11 cellular contexts compared by ENCODE assay signal in genomic region chr6:2158596-2159271, GRCh38.
DNase-seq lines count a peak whose midpoint lies in the region; ATAC-seq, FAIRE-seq and TF ChIP-seq lines count a peak whose summit lies in the region.
"Had no signal": no experiment of that assay in that cellular context is flagged by ENCODE, and none has a peak within 500 bp of the region (broad histone marks: within the 10 kb centered on the region; RNA-seq: fewer than 3 reads in every experiment).

No MANE protein-coding gene starts in this region.

- H3K14ac ChIP-seq in H1 (ENCODE audit: insufficient read length) (no peak overlapping the region), neuronal stem cell (ENCODE audit: low read length) (no peak overlapping the region)

- peak; percentile 74 to 80 for TF ChIP-seq RAD21 in H1 (IDR thresholded peaks at IDR 0.05 in 1 of 2, conservative IDR thresholded peaks at IDR 0.05 in 1 of 2; ENCODE audit: low read depth in 2 of 2, low read length in 2 of 2)

- no peak overlapping the region for H3K9ac ChIP-seq in H1 (replicated peaks in 1 of 4; ENCODE audit: extremely low read depth in 1 of 4, low read depth in 3 of 4, low read length in 3 of 4)
- H3K9ac ChIP-seq in neuronal stem cell (ENCODE audit: low read depth, low read length, poor library complexity) = no peak overlapping the region
- H3K9ac ChIP-seq: BLaER1 had no signal

- intact Hi-C loops in tibial artery (cut with DNase I; ENCODE audit: low total_unique reads) = no loop called here

- H3K4me1 ChIP-seq in H1 (replicated peaks in 1 of 4; ENCODE audit: control insufficient read depth in 3 of 4, insufficient read depth in 4 of 4, low read length in 3 of 4) = peaks cover 0 to 3% (median 1%) of the 10 kb centered on the region in 4 experiments; a peak in 4 of 7 replicates
- peaks cover 0 to 6% of the 10 kb centered on the region in 2 donors for H3K4me1 ChIP-seq in neuronal stem cell (ENCODE audit: control insufficient read depth in 2 of 2, insufficient read depth in 1 of 2, low read depth in 1 of 2, low read length in 2 of 2)
- H3K4me1 ChIP-seq in tibial artery = peaks cover 0 to 34% (median 26%) of the 10 kb centered on the region in 4 donors

- H3K23ac ChIP-seq in H1 (ENCODE audit: insufficient read length) (no peak overlapping the region), neuronal stem cell (ENCODE audit: low read depth, low read length, poor library complexity) (no peak overlapping the region)

- no peak overlapping the region for H2BK120ac ChIP-seq in H1 (replicated peaks; ENCODE audit: low read depth, low read length)
- no peak overlapping the region for H2BK120ac ChIP-seq in neuronal stem cell (ENCODE audit: low read depth, low read length)

- peak; percentile 92 to 99 (median 95) for TF ChIP-seq CTCF in H1 (IDR thresholded peaks at IDR 0.05; ENCODE audit: control extremely low read depth in 1 of 3, insufficient read depth in 1 of 3, low read depth in 1 of 3, low read length in 3 of 3)
- TF ChIP-seq CTCF in tibial artery (IDR thresholded peaks at IDR 0.05) = no peak

- no peak overlapping the region for H2BK15ac ChIP-seq in H1 (ENCODE audit: low read length)
- no peak overlapping the region for H2BK15ac ChIP-seq in neuronal stem cell (ENCODE audit: low read length)

- H3K9me3 ChIP-seq in H1 (ENCODE audit: insufficient read depth in 2 of 2, low read depth in 1 of 2, low read length in 1 of 2) (no peaks in the 10 kb centered on the region), neuronal stem cell (replicated peaks in 1 of 2; ENCODE audit: control insufficient read depth in 2 of 2, insufficient read depth in 1 of 2, low read depth in 1 of 2, low read length in 2 of 2) (no peaks in the 10 kb centered on the region), tibial artery (no peaks in the 10 kb centered on the region)
- H3K9me3 ChIP-seq: BLaER1 had no signal

- 24% methylated on average over 12 of the region's 12 CpGs; no CpG with 5 or more reads in 1 of the 2 experiments for WGBS in H1 (ENCODE audit: extremely low coverage in 1 of 2, insufficient coverage in 1 of 2, insufficient read length in 1 of 2, insufficient replicate concordance in 2 of 2, low coverage in 1 of 2, low lambda C conversion rate in 2 of 2, missing lambda C conversion rate in 1 of 2), 2 experiments
- no CpG with 5 or more reads among the region's 12 CpGs for WGBS in neuronal stem cell (ENCODE audit: extremely low coverage in 2 of 2, insufficient read length in 2 of 2, insufficient replicate concordance in 1 of 2), 2 donors

- no peak overlapping the region for H3K18ac ChIP-seq in H1 (ENCODE audit: extremely low read depth, low read length)
- H3K18ac ChIP-seq in neuronal stem cell (ENCODE audit: low read length) = no peak overlapping the region

- no peak overlapping the region for H4K91ac ChIP-seq in H1 (replicated peaks; ENCODE audit: insufficient read length, low read length)
- no peak overlapping the region for H4K91ac ChIP-seq in neuronal stem cell (ENCODE audit: low read depth, low read length, poor library complexity)

- H3K4me3 ChIP-seq in H1 (ENCODE audit: extremely low read depth in 1 of 4, insufficient read depth in 2 of 4, low read depth in 3 of 4, low read length in 4 of 4) = no peak overlapping the region
- H3K4me3 ChIP-seq in neuronal stem cell (ENCODE audit: low read length in 2 of 2) = no peak overlapping the region
- no peak overlapping the region for H3K4me3 ChIP-seq in tibial artery
- H3K4me3 ChIP-seq: BLaER1 had no signal

- H2BK20ac ChIP-seq in H1 (ENCODE audit: low read length) = no peak overlapping the region

- H2BK12ac ChIP-seq in H1 (ENCODE audit: low read depth, low read length) = no peak overlapping the region
- no peak overlapping the region for H2BK12ac ChIP-seq in neuronal stem cell (ENCODE audit: low read length)

- TF ChIP-seq EP300 in H1 (IDR thresholded peaks at IDR 0.05; ENCODE audit: borderline replicate concordance in 1 of 2, low read depth in 2 of 2, low read length in 2 of 2) = no peak

- H3K23me2 ChIP-seq in H1 (ENCODE audit: low read depth, low read length) = no peaks in the 10 kb centered on the region

- POLR2A ChIA-PET in H1 (lab: Charles Lee; ENCODE audit: partially characterized antibody) = no interaction called here

- H4K20me1 ChIP-seq in H1 (replicated peaks in 1 of 2; ENCODE audit: control insufficient read depth in 1 of 2, insufficient read depth in 2 of 2, low read length in 2 of 2) = no peaks in the 10 kb centered on the region

- H3K79me1 ChIP-seq in H1 (ENCODE audit: low read depth, low read length) = peaks cover 4% of the 10 kb centered on the region; the same call in 1 of the 2 replicates
- H3K79me1 ChIP-seq in neuronal stem cell (ENCODE audit: low read depth, low read length) = no peaks in the 10 kb centered on the region

- H3K79me2 ChIP-seq in H1 (ENCODE audit: control insufficient read depth in 1 of 2, insufficient read depth in 2 of 2, low read length in 2 of 2) = peaks cover 0 to 16% of the 10 kb centered on the region in 2 experiments; a peak in 1 of 4 replicates

- DNase-seq in NCI-H748 (lab: John Stamatoyannopoulos, UW; ENCODE audit: unreplicated experiment) (peak; percentile 14), NCI-H748 treated with DMSO at 0.1 percent for 48 hours (lab: John Stamatoyannopoulos, UW) (no peak), LHCN-M2 (ENCODE audit: low read depth) (peak; percentile 29), H1 (ENCODE audit: low read depth in 1 of 2, low spot score in 2 of 2) (peak; percentile 66 to 78), neuronal stem cell (ENCODE audit: low spot score) (peak; percentile 56), tibial artery (no peak), NCI-H2029 treated with DMSO at 0.1 percent for 48 hours (lab: John Stamatoyannopoulos, UW) (no peak)
- DNase-seq: activated naive CD8-positive, alpha-beta T cell treated with anti-CD3 and anti-CD28 coated beads, Interleukin-2, amount 10 ng/mL, durations not matched to agents 7 days and 5 days; mammary epithelial cell had no signal

- H4K5ac ChIP-seq in H1 (ENCODE audit: insufficient read length, low read depth, low read length) = no peak overlapping the region

- ATAC-seq in GM21515 (IDR thresholded peaks at IDR 0.05; ENCODE audit: unreplicated experiment) = no peak

- CTCF ChIA-PET in H1 (lab: Charles Lee; ENCODE audit: partially characterized antibody) = interaction anchor here (0.5 to 2.4 kb wide), 22 partner anchors 9 to 1773 kb away, joined by 3 to 11 read pairs (median 4); no protein-coding TSS in a partner anchor

- H2BK5ac ChIP-seq in H1 (ENCODE audit: low read depth, low read length) (no peak overlapping the region), neuronal stem cell (ENCODE audit: low read length) (no peak overlapping the region)

- no peak overlapping the region for H2AK5ac ChIP-seq in H1 (ENCODE audit: low read depth, low read length)
- no peak overlapping the region for H2AK5ac ChIP-seq in neuronal stem cell (ENCODE audit: low read depth, low read length)

- peak; percentile 90 for FAIRE-seq in H1 (lab: Jason Lieb, UNC)

- H3K27ac ChIP-seq in H1 (ENCODE audit: low read depth, low read length) = no peak overlapping the region
- H3K27ac ChIP-seq in neuronal stem cell (replicated peaks; ENCODE audit: low read length) = no peak overlapping the region
- no peak overlapping the region for H3K27ac ChIP-seq in tibial artery
- H3K27ac ChIP-seq: BLaER1 had no signal

- TF ChIP-seq POLR2A in H1 (IDR thresholded peaks at IDR 0.05; ENCODE audit: control extremely low read depth in 1 of 2, low read depth in 2 of 2, low read length in 2 of 2) = no peak

- H4K8ac ChIP-seq in H1 (ENCODE audit: extremely low read depth, insufficient read depth, low read length) (no peak overlapping the region), neuronal stem cell (ENCODE audit: low read depth, low read length) (no peak overlapping the region)

- H3K27me3 ChIP-seq in H1 (replicated peaks in 1 of 4; ENCODE audit: control insufficient read depth in 3 of 4, extremely low read depth in 1 of 4, insufficient read depth in 3 of 4, low read length in 3 of 4) (no peaks in the 10 kb centered on the region), neuronal stem cell (ENCODE audit: control insufficient read depth in 3 of 3, insufficient read depth in 3 of 3, low read depth in 1 of 3, low read length in 3 of 3) (no peaks in the 10 kb centered on the region), tibial artery (no peaks in the 10 kb centered on the region)
- H3K27me3 ChIP-seq: BLaER1 had no signal

- no peak overlapping the region for H3K4me2 ChIP-seq in H1 (ENCODE audit: insufficient read depth in 1 of 2, low read depth in 2 of 2, low read length in 2 of 2)
- no peak overlapping the region for H3K4me2 ChIP-seq in neuronal stem cell (ENCODE audit: insufficient read depth, low read length, poor library complexity, severe bottlenecking)
- H3K4me2 ChIP-seq: BLaER1 had no signal

- H3K56ac ChIP-seq in H1 (replicated peaks; ENCODE audit: insufficient read length, low read depth, low read length) = no peak overlapping the region

- H3K4ac ChIP-seq in H1 (replicated peaks; ENCODE audit: insufficient read length, low read depth, low read length) = no peak overlapping the region
- no peak overlapping the region for H3K4ac ChIP-seq in neuronal stem cell (ENCODE audit: low read length)

- H3K36me3 ChIP-seq in H1 (ENCODE audit: control insufficient read depth in 2 of 4, insufficient read depth in 4 of 4, low read length in 3 of 4) = no peaks in the 10 kb centered on the region
- H3K36me3 ChIP-seq in neuronal stem cell (replicated peaks in 1 of 2; ENCODE audit: control insufficient read depth in 2 of 2, insufficient read depth in 2 of 2, low read length in 2 of 2) = no peaks in the 10 kb centered on the region
- H3K36me3 ChIP-seq in tibial artery = no peaks in the 10 kb centered on the region
- H3K36me3 ChIP-seq: BLaER1 had no signal

- H2AFZ ChIP-seq in H1 (ENCODE audit: low read length) (no peak overlapping the region), neuronal stem cell (ENCODE audit: low read length) (no peak overlapping the region)

TF ChIP-seq in H1, 55 proteins besides CTCF, POLR2A, EP300 and RAD21:
- TF ChIP-seq CEBPB (IDR thresholded peaks at IDR 0.05; ENCODE audit: low read depth, low read length) (peak; percentile 56; the same call in 1 of the 2 replicates), MAFK (IDR thresholded peaks at IDR 0.05; ENCODE audit: low read depth, low read length) (peak; percentile 69; the same call in 1 of the 2 replicates), YY1 (IDR thresholded peaks at IDR 0.05; ENCODE audit: low read depth, low read length) (peak; percentile 88), BACH1 (IDR thresholded peaks at IDR 0.05; ENCODE audit: low read length) (peak; percentile 59), SP4 (IDR thresholded peaks at IDR 0.05; ENCODE audit: low read length) (no peak), CREB1 (IDR thresholded peaks at IDR 0.05) (peak; percentile 54; the same call in 1 of the 2 replicates), E2F6 (IDR thresholded peaks at IDR 0.05) (no peak)

Comparison
In these comparisons a context has a peak if more than half of its experiments do, and no peak if none do; other contexts are left out.
1. DNase-seq: peak in NCI-H748 (single experiment), LHCN-M2 (single experiment), H1 (2 of 2) and neuronal stem cell (single experiment); none in NCI-H748 treated with DMSO at 0.1 percent for 48 hours (single experiment), tibial artery (0 of 2) and NCI-H2029 treated with DMSO at 0.1 percent for 48 hours (single experiment).
2. CTCF ChIP-seq: peak in H1 (3 of 3); none in tibial artery (0 of 2).